In the genomic region with DNA sequence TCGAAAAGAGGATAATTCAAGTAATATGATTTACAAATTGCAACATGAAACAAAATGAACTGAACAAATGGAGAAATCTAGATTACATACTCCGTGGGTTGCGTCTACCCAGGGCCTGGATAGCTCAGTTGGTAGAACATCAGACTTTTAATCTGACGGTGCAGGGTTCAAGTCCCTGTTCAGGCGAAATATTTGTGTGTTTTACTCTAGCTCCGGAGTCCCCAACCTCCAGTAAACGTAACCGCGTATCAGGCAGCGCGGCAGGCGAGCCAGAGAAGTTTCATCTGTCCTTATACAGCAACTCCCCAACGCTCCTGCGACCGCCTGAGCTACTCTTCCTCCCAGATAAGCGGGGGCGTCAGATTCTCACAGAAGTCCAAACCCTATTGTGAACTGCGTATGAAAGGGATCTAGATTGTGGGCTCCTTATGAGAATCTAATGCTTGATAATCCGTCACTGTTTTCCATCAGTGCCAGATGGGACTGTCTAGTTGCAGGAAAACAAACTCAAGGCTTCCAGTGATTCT, we compare ENCODE assay signal across 7 cellular contexts.
DNase-seq lines count a peak whose midpoint lies in the region; ATAC-seq, FAIRE-seq and TF ChIP-seq lines count a peak whose summit lies in the region.

No MANE protein-coding gene starts in this region.

- DNase-seq in GM12865 (ENCODE audit: low read depth) (peak; percentile 64), NCI-H146 treated with DMSO at 0.1 percent for 48 hours (lab: John Stamatoyannopoulos, UW; ENCODE audit: unreplicated experiment) (peak; percentile 30), GM12878 (ENCODE audit: low read depth, low spot score) (no peak), nephron progenitor cell (peak; percentile 48), HuH-7 (ENCODE audit: low spot score) (no peak)

- H3K27me3 ChIP-seq in GM12878 (replicated peaks in 1 of 2; ENCODE audit: control insufficient read depth in 2 of 2, insufficient read depth in 2 of 2, low read length in 1 of 2) = no peaks in the 10 kb centered on the region

- TF ChIP-seq RAD21 in GM12878 (IDR thresholded peaks at IDR 0.05; ENCODE audit: insufficient read depth, low read depth, low read length) = no peak

- POLR2A ChIA-PET in GM12878 (lab: Charles Lee) = no interaction called here

- ATAC-seq in GM12878 (peak; percentile 20; the same call in 2 of the 3 replicates), GM19351 (IDR thresholded peaks at IDR 0.05; ENCODE audit: unreplicated experiment) (no peak), HG02884 (IDR thresholded peaks at IDR 0.05; ENCODE audit: unreplicated experiment) (no peak)

- TF ChIP-seq POLR2A in GM12878 (IDR thresholded peaks at IDR 0.05; ENCODE audit: low read depth, low read length) = no peak

- no peaks in the 10 kb centered on the region; the same call in 2 of the 3 replicates for H3K9me3 ChIP-seq in GM12878 (replicated peaks; ENCODE audit: control insufficient read depth, insufficient read depth, low read length)

- no peak overlapping the region for H2AFZ ChIP-seq in GM12878 (ENCODE audit: control insufficient read depth, low read depth, low read length)

- CTCF ChIA-PET in GM12878 (lab: Yijun Ruan, JAX) = no interaction called here

- RAD21 ChIA-PET in GM12878 (lab: Charles Lee; ENCODE audit: unreplicated experiment) = no interaction called here

- WGBS in GM12878 (ENCODE audit: insufficient coverage, insufficient replicate concordance, low lambda C conversion rate, missing lambda C conversion rate) = 45% methylated on average over 18 of the region's 19 CpGs

- in situ Hi-C loops in GM12878 (cut with MboI) = no loop called here

- TF ChIP-seq CTCF in GM12865 (IDR thresholded peaks at IDR 0.05; ENCODE audit: insufficient read depth, low read depth, low read length, missing control alignments) (no peak), GM12878 (IDR thresholded peaks at IDR 0.05 in 2 of 3, conservative IDR thresholded peaks at IDR 0.05 in 1 of 3; ENCODE audit: control insufficient read depth in 2 of 3, extremely low read depth in 1 of 3, insufficient read depth in 1 of 3, low read depth in 3 of 3, low read length in 3 of 3) (no peak), nephron progenitor cell (IDR thresholded peaks at IDR 0.05) (no peak)

- no peak overlapping the region for H3K9ac ChIP-seq in GM12878 (ENCODE audit: control insufficient read depth, insufficient read depth, low read length)

- H3K27ac ChIP-seq in GM12878 (ENCODE audit: control insufficient read depth, insufficient read depth) = no peak overlapping the region

- peaks cover 32% of the 10 kb centered on the region for H3K27me3 Mint-ChIP-seq in nephron progenitor cell (ENCODE audit: low read depth, poor library complexity)

- H3K4me3 ChIP-seq in GM12865 (ENCODE audit: low read depth, low read length) (no peak overlapping the region), GM12878 (no peak overlapping the region)

- intact Hi-C loops in GM12878 (cut with micrococcal nuclease; ENCODE audit: unreplicated experiment) = no loop called here

- no peak overlapping the region for H3K4me2 ChIP-seq in GM12878 (ENCODE audit: control insufficient read depth, insufficient read depth)

- TF ChIP-seq EP300 in GM12878 (IDR thresholded peaks at IDR 0.05; ENCODE audit: borderline replicate concordance in 1 of 2, control insufficient read depth in 1 of 2, low read depth in 2 of 2, low read length in 2 of 2) = no peak

- H3K79me2 ChIP-seq in GM12878 (ENCODE audit: control insufficient read depth, insufficient read depth, low read length) = no peaks in the 10 kb centered on the region

- no peaks in the 10 kb centered on the region for H4K20me1 ChIP-seq in GM12878 (ENCODE audit: control insufficient read depth, insufficient read depth)

- peaks cover 68% of the 10 kb centered on the region for H3K36me3 Mint-ChIP-seq in nephron progenitor cell (ENCODE audit: low read depth)

- H3K36me3 ChIP-seq in GM12878 (ENCODE audit: control insufficient read depth in 2 of 2, insufficient read depth in 2 of 2, low read length in 1 of 2) = no peaks in the 10 kb centered on the region

- peaks cover 36% of the 10 kb centered on the region for H3K9me3 Mint-ChIP-seq in nephron progenitor cell

- SMC1A ChIA-PET in GM12878 (lab: Charles Lee; ENCODE audit: uncharacterized antibody, unreplicated experiment) = no interaction called here

- H3K27ac Mint-ChIP-seq in nephron progenitor cell = no peak overlapping the region

- H3K4me1 ChIP-seq in GM12878 (ENCODE audit: control insufficient read depth, insufficient read depth, low read length) = no peaks in the 10 kb centered on the region

- no peak for FAIRE-seq in GM12878 (lab: Jason Lieb, UNC)

- no TSS peak for BruUV-seq in GM12878 (replicated peaks; lab: Mats Ljungman, UMichigan)

- peaks cover 32% of the 10 kb centered on the region for H3K4me1 Mint-ChIP-seq in nephron progenitor cell

- H3K4me3 Mint-ChIP-seq in nephron progenitor cell = peak overlapping the region; percentile 75

TF ChIP-seq in GM12878, 131 proteins besides CTCF, POLR2A, EP300 and RAD21:
- TF ChIP-seq, protein P1, sequence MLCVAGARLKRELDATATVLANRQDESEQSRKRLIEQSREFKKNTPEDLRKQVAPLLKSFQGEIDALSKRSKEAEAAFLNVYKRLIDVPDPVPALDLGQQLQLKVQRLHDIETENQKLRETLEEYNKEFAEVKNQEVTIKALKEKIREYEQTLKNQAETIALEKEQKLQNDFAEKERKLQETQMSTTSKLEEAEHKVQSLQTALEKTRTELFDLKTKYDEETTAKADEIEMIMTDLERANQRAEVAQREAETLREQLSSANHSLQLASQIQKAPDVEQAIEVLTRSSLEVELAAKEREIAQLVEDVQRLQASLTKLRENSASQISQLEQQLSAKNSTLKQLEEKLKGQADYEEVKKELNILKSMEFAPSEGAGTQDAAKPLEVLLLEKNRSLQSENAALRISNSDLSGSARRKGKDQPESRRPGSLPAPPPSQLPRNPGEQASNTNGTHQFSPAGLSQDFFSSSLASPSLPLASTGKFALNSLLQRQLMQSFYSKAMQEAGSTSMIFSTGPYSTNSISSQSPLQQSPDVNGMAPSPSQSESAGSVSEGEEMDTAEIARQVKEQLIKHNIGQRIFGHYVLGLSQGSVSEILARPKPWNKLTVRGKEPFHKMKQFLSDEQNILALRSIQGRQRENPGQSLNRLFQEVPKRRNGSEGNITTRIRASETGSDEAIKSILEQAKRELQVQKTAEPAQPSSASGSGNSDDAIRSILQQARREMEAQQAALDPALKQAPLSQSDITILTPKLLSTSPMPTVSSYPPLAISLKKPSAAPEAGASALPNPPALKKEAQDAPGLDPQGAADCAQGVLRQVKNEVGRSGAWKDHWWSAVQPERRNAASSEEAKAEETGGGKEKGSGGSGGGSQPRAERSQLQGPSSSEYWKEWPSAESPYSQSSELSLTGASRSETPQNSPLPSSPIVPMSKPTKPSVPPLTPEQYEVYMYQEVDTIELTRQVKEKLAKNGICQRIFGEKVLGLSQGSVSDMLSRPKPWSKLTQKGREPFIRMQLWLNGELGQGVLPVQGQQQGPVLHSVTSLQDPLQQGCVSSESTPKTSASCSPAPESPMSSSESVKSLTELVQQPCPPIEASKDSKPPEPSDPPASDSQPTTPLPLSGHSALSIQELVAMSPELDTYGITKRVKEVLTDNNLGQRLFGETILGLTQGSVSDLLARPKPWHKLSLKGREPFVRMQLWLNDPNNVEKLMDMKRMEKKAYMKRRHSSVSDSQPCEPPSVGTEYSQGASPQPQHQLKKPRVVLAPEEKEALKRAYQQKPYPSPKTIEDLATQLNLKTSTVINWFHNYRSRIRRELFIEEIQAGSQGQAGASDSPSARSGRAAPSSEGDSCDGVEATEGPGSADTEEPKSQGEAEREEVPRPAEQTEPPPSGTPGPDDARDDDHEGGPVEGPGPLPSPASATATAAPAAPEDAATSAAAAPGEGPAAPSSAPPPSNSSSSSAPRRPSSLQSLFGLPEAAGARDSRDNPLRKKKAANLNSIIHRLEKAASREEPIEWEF (IDR thresholded peaks at IDR 0.05; ENCODE audit: insufficient replicate concordance, low read depth, low read length) = no peak
- TF ChIP-seq RUNX3 (IDR thresholded peaks at IDR 0.05; ENCODE audit: low read length) (no peak), FOXK2 (IDR thresholded peaks at IDR 0.05) (no peak), IKZF1 (conservative IDR thresholded peaks at IDR 0.05) (no peak), ZNF274 (IDR thresholded peaks at IDR 0.05; ENCODE audit: insufficient read depth, insufficient read length) (no peak), SMAD1 (IDR thresholded peaks at IDR 0.05; ENCODE audit: low read depth, partially characterized antibody) (no peak), TCF7 (IDR thresholded peaks at IDR 0.05; ENCODE audit: borderline replicate concordance) (no peak), NRF1 (conservative IDR thresholded peaks at IDR 0.05; ENCODE audit: low read depth, low read length) (no peak)
TF ChIP-seq in GM12878: peak in this region for 0.

Comparison
In these comparisons a context has a peak if more than half of its experiments do, and no peak if none do; other contexts are left out.
1. DNase-seq: peak in GM12865 (single experiment), NCI-H146 treated with DMSO at 0.1 percent for 48 hours (single experiment) and nephron progenitor cell (single experiment); none in GM12878 (single experiment) and HuH-7 (single experiment).